ENCODE assay signal across 8 cellular contexts in the genomic region with DNA sequence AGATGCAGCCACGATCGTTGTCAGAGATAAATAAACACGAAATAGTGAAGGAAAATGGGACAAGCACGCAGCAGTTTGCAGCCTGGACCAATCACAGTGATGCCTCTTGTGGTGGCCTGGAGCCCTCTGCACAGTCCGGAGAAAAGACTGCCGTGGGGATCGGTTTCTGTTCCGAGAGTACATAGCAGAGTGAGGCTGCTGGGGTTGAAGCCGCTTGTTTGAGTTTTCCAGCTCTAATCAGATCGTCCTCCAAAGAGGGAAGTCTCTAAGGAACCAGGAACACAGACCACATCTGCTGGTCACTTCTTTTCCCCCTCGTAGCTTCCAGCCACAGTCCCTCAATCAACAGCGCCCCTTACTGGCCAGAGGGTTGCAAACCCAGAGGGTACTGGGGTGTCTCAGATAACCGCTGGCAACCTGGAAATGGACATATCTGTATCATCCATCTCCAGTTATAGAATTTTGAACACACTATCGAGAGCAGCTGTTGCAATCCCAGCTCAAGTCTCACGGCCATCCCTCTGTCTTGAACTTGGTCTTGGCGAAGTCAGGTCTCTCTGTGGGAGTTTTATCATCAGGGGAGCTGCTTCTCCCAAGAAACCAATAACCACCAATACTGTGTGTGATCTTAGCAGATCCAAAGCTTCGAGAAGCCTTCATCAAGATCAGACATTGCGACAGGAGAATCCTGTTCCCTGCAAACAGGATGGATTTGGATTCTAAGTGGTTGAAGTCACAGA. TPM values are rescaled to one million over a fixed set of nuclear protein-coding genes. Genes with fewer than 3 reads are reported as not detected.
A peak's percentile ranks its signal among the peaks of the same experiment; 100 is the strongest.
DNase-seq lines count a peak whose midpoint lies in the region; ATAC-seq and TF ChIP-seq lines count a peak whose summit lies in the region.

No MANE protein-coding gene starts in this region.

- no peak for TF ChIP-seq POLR2A in lower leg skin (IDR thresholded peaks at IDR 0.05)

- TF ChIP-seq CTCF in C4-2B (conservative IDR thresholded peaks at IDR 0.05) (peak; percentile 59), dorsolateral prefrontal cortex (IDR thresholded peaks at IDR 0.05 in 54 of 56, conservative IDR thresholded peaks at IDR 0.05 in 2 of 56; ENCODE audit: low read depth in 1 of 56, partially characterized antibody in 56 of 56) (peak; percentile 38 to 97 (median 86)), lower leg skin (IDR thresholded peaks at IDR 0.05) (no peak)

- ATAC-seq in GM21576 (IDR thresholded peaks at IDR 0.05; ENCODE audit: unreplicated experiment) (peak; percentile 67), HG03045 (IDR thresholded peaks at IDR 0.05; ENCODE audit: unreplicated experiment) (no peak)

- DNase-seq in NCI-H2196 treated with DMSO at 0.1 percent for 48 hours (lab: John Stamatoyannopoulos, UW; ENCODE audit: unreplicated experiment) (peak; percentile 39), dorsolateral prefrontal cortex (peak; percentile 27 to 85 (median 77)), lower leg skin (ENCODE audit: low spot score in 2 of 2) (peak; percentile 41 to 88)
- DNase-seq in activated CD4-positive, alpha-beta T cell treated with anti-CD3 and anti-CD28 coated beads, Interleukin-2, amount 50 U/mL, for 1 hour: peak; percentile 52
- DNase-seq in stimulated activated CD4-positive, alpha-beta T cell treated with anti-CD3 and anti-CD28 coated beads, Interleukin-4, amount 100 ng/mL, for 48 hours (ENCODE audit: low read depth in 2 of 2): peak; percentile 41 to 62

- H3K27me3 ChIP-seq in dorsolateral prefrontal cortex: peaks cover 0 to 21% (median 0%) of the 10 kb centered on the region in 45 donors

- 4 to 6% methylated on average over 18 of the region's 18 CpGs for WGBS in lower leg skin, 2 donors

- H3K27ac ChIP-seq in C4-2B (no peak overlapping the region), dorsolateral prefrontal cortex (peak overlapping the region; percentile 66 to 99 (median 90))

- intact Hi-C loops in dorsolateral prefrontal cortex (cut with DNase I) (loop anchor here (1.0 to 5.0 kb wide), 6 partner anchors 57 to 295 kb away; partner anchors contain the start of genes OLIG1 (in 2 of the 2) and OLIG2 (in 2 of the 2)), lower leg skin (cut with DNase I; ENCODE audit: low total_unique reads) (no loop called here)

- H3K4me3 ChIP-seq in dorsolateral prefrontal cortex: peak overlapping the region; percentile 12 to 68 (median 48)
- H3K4me3 ChIP-seq in lower leg skin (ENCODE audit: low read depth, poor library complexity, severe bottlenecking): no peak overlapping the region

RNA-seq across cellular contexts. Expression of gene OLIG1, which starts 57.4 kb away (rescaled TPM):
- total RNA-seq in dorsolateral prefrontal cortex (100 to 1,000 TPM in 77 of 120 experiments, 10 to 100 TPM in 43; 30.7 to 365 (median 119) TPM), lower leg skin (1 to 10 TPM in 1 of 4 donors, not detected in 3; 1.2 TPM)

Comparison
In these comparisons a context has a peak if more than half of its experiments do, and no peak if none do; other contexts are left out.
1. CTCF ChIP-seq: peak in C4-2B (single experiment) and dorsolateral prefrontal cortex (56 of 56); none in lower leg skin (0 of 3).
2. RNA of gene OLIG1, which starts 57.4 kb away (total RNA-seq): 30.7 to 365 TPM in dorsolateral prefrontal cortex; 1.2 TPM in lower leg skin; every median in the first group is over 10 times any median in the second.
3. Peak in every context shown above with its lines, with median percentiles within 50 percentile points of each other: DNase-seq.